In genomic region chr20:47917549-47918070, GRCh38 we compare ENCODE assay signal across 21 cellular contexts.
"Had no signal": no experiment of that assay in that cellular context is flagged by ENCODE, and none has a peak within 500 bp of the region (broad histone marks: within the 10 kb centered on the region; RNA-seq: fewer than 3 reads in every experiment).

No MANE protein-coding gene starts in this region.

- H3K27ac Mint-ChIP-seq: activated CD8-positive, alpha-beta T cell treated with anti-CD3 and anti-CD28 coated beads for 36 hours; activated naive CD4-positive, alpha-beta T cell treated with anti-CD3 and anti-CD28 coated beads, Interleukin-2, amount 50 U/mL, for 24 hours; activated T-cell treated with anti-CD3 and anti-CD28 coated beads, Interleukin-2, amount 50 U/mL, for 72 hours; T-helper 1 cell treated with Interleukin-12 subunit alpha and Interleukin-12 subunit beta and Interleukin-4 antibody, amounts not matched to agents 30 μg/mL and 1 μg/mL, for 36 hours had no signal

- H3K36me3 Mint-ChIP-seq: activated naive CD4-positive, alpha-beta T cell treated with anti-CD3 and anti-CD28 coated beads, Interleukin-2, amount 50 U/mL, for 24 hours had no signal

- ATAC-seq: activated CD4-positive, CD25-positive, alpha-beta regulatory T cell treated with anti-CD3 and anti-CD28 coated beads, Interleukin-2, amount 50 U/mL, for 24 hours; activated CD8-positive, alpha-beta T cell treated with anti-CD3 and anti-CD28 coated beads for 36 hours; activated T-cell treated with anti-CD3 and anti-CD28 coated beads, Interleukin-2, amount 50 U/mL, for 72 hours; body of pancreas; PC-3 had no signal

- DNase-seq: activated CD4-positive, alpha-beta T cell treated with anti-CD3 and anti-CD28 coated beads for 4 hours; activated CD8-positive, alpha-beta memory T cell treated with anti-CD3 and anti-CD28 coated beads, Interleukin-2, amount 50 U/mL, for 4 hours; activated CD8-positive, alpha-beta T cell treated with anti-CD3 and anti-CD28 coated beads for 36 hours; activated T-cell treated with anti-CD3 and anti-CD28 coated beads, Interleukin-2, amount 50 U/mL, for 72 hours; body of pancreas; cerebellar nuclear complex; Karpas-422; NCI-H1105; NCI-H1436; NCI-H1694 treated with DMSO at 0.1 percent for 48 hours; NCI-H2029 treated with DMSO at 0.1 percent for 48 hours; NCI-H510A treated with DMSO at 0.1 percent for 48 hours; NCI-H69; NK-92 treated with Interleukin-12 subunit alpha and Interleukin-12 subunit beta, amount 100 ng/mL, for 24 hours; PC-3; SHP77 treated with DMSO at 0.1 percent for 48 hours had no signal

- H3K4me3 Mint-ChIP-seq: activated CD8-positive, alpha-beta T cell treated with anti-CD3 and anti-CD28 coated beads for 36 hours; activated naive CD4-positive, alpha-beta T cell treated with anti-CD3 and anti-CD28 coated beads, Interleukin-2, amount 50 U/mL, for 24 hours; activated T-cell treated with anti-CD3 and anti-CD28 coated beads, Interleukin-2, amount 50 U/mL, for 72 hours; T-helper 1 cell treated with Interleukin-12 subunit alpha and Interleukin-12 subunit beta and Interleukin-4 antibody, amounts not matched to agents 30 μg/mL and 1 μg/mL, for 36 hours had no signal

- H3K27ac ChIP-seq: ascending aorta, body of pancreas, cardiac muscle cell had no signal

- H3K4me1 ChIP-seq: body of pancreas had no signal

- H3K4me3 ChIP-seq: ascending aorta, body of pancreas, cardiac muscle cell had no signal

- H3K36me3 ChIP-seq: ascending aorta, cardiac muscle cell had no signal

- H3K9me3 Mint-ChIP-seq: activated naive CD4-positive, alpha-beta T cell treated with anti-CD3 and anti-CD28 coated beads, Interleukin-2, amount 50 U/mL, for 24 hours had no signal

- H3K27me3 ChIP-seq: ascending aorta, body of pancreas, cardiac muscle cell had no signal

- H3K4me1 Mint-ChIP-seq: activated naive CD4-positive, alpha-beta T cell treated with anti-CD3 and anti-CD28 coated beads, Interleukin-2, amount 50 U/mL, for 24 hours had no signal

- H3K9me3 ChIP-seq: ascending aorta had no signal
